ENCODE assay signal across 6 cellular contexts in genomic region chr11:57641426-57641825, GRCh38. TPM values are rescaled to one million over a fixed set of nuclear protein-coding genes. Genes with fewer than 3 reads are reported as not detected.
DNase-seq lines count a peak whose midpoint lies in the region; ATAC-seq, FAIRE-seq and TF ChIP-seq lines count a peak whose summit lies in the region.

No MANE protein-coding gene starts in this region.

- peak overlapping the region; percentile 100 for H3K4me2 ChIP-seq in astrocyte (ENCODE audit: low read length)

- H3K36me3 Mint-ChIP-seq in astrocyte (ENCODE audit: low read depth, unreplicated experiment) (no peaks in the 10 kb centered on the region), nephron (ENCODE audit: low read depth) (peaks cover 21% of the 10 kb centered on the region)

- H3K4me1 ChIP-seq in astrocyte (ENCODE audit: insufficient read depth, low read length): peaks cover 27% of the 10 kb centered on the region

- no peaks in the 10 kb centered on the region for H3K9me3 ChIP-seq in astrocyte (ENCODE audit: insufficient read depth, low read depth, low read length)

- H3K27ac Mint-ChIP-seq in astrocyte (ENCODE audit: unreplicated experiment) (peak overlapping the region; percentile 75), nephron (peak overlapping the region; percentile 96 to 100 (median 98))

- no peaks in the 10 kb centered on the region for H3K27me3 Mint-ChIP-seq in astrocyte (ENCODE audit: low read depth, unreplicated experiment)
- H3K27me3 Mint-ChIP-seq in nephron (ENCODE audit: low read depth): peaks cover 5% of the 10 kb centered on the region

- H3K27ac ChIP-seq in astrocyte (ENCODE audit: low read depth, low read length): no peak overlapping the region

- H3K4me3 Mint-ChIP-seq in astrocyte (ENCODE audit: unreplicated experiment) (peak overlapping the region; percentile 95), nephron (peak overlapping the region; percentile 89 to 95 (median 94))

- no peak overlapping the region for H3K9ac ChIP-seq in astrocyte (ENCODE audit: low read length)

- H3K4me3 ChIP-seq in astrocyte (ENCODE audit: insufficient read depth, low read depth, low read length): no peak overlapping the region

- no peak overlapping the region for H2AFZ ChIP-seq in astrocyte (ENCODE audit: low read depth, low read length)

- peaks cover 70% of the 10 kb centered on the region for H4K20me1 ChIP-seq in astrocyte (ENCODE audit: insufficient read depth, low read length)

- H3K79me2 ChIP-seq in astrocyte (ENCODE audit: insufficient read depth, low read length): peaks cover 40% of the 10 kb centered on the region

- peak; percentile 43 for TF ChIP-seq CTCF in astrocyte (IDR thresholded peaks at IDR 0.05; ENCODE audit: insufficient read depth, low read depth, low read length)
- peak; percentile 28 to 49 (median 39) for TF ChIP-seq CTCF in nephron (IDR thresholded peaks at IDR 0.05; ENCODE audit: unreplicated experiment in 3 of 3)

- ATAC-seq in GM19452 (IDR thresholded peaks at IDR 0.05; ENCODE audit: unreplicated experiment): no peak
- no peak for ATAC-seq in GM21786 (IDR thresholded peaks at IDR 0.05; ENCODE audit: unreplicated experiment)

- no peaks in the 10 kb centered on the region for H3K9me3 Mint-ChIP-seq in astrocyte (ENCODE audit: unreplicated experiment)
- H3K9me3 Mint-ChIP-seq in nephron: no peaks in the 10 kb centered on the region

- peak; percentile 55 for DNase-seq in LoVo (ENCODE audit: low spot score)
- no peak for DNase-seq in astrocyte (ENCODE audit: low read depth)

- FAIRE-seq in G401.6 (lab: Jason Lieb, UNC) (peak; percentile 83), astrocyte (lab: Jason Lieb, UNC) (peak; percentile 70)

- H3K4me1 Mint-ChIP-seq in astrocyte (ENCODE audit: low read depth, unreplicated experiment): peaks cover 42% of the 10 kb centered on the region
- peaks cover 65% of the 10 kb centered on the region for H3K4me1 Mint-ChIP-seq in nephron

- H3K36me3 ChIP-seq in astrocyte (ENCODE audit: insufficient read depth, low read length): no peaks in the 10 kb centered on the region

- peaks cover 11% of the 10 kb centered on the region for H3K27me3 ChIP-seq in astrocyte (ENCODE audit: insufficient read depth, low read length)

RNA-seq across cellular contexts. Expression of gene YPEL4, which starts 8.3 kb away (rescaled TPM):
- total RNA-seq in astrocyte: 0.09 and 0.62 TPM in 2 replicates

RNA-seq across cellular contexts. Expression of gene CLP1, which starts 16.1 kb away (rescaled TPM):
- total RNA-seq in astrocyte: 19.1 and 21.4 TPM in 2 replicates

RNA-seq across cellular contexts. Expression of gene ZDHHC5, which starts 26.5 kb away (rescaled TPM):
- total RNA-seq in astrocyte: 89.8 and 94.7 TPM in 2 replicates

RNA-seq across cellular contexts. Expression of gene SERPING1, which starts 43.9 kb away (rescaled TPM):
- total RNA-seq in astrocyte: 62.5 and 92.1 TPM in 2 replicates
